ENCODE assay signal across 9 cellular contexts in the genomic region with DNA sequence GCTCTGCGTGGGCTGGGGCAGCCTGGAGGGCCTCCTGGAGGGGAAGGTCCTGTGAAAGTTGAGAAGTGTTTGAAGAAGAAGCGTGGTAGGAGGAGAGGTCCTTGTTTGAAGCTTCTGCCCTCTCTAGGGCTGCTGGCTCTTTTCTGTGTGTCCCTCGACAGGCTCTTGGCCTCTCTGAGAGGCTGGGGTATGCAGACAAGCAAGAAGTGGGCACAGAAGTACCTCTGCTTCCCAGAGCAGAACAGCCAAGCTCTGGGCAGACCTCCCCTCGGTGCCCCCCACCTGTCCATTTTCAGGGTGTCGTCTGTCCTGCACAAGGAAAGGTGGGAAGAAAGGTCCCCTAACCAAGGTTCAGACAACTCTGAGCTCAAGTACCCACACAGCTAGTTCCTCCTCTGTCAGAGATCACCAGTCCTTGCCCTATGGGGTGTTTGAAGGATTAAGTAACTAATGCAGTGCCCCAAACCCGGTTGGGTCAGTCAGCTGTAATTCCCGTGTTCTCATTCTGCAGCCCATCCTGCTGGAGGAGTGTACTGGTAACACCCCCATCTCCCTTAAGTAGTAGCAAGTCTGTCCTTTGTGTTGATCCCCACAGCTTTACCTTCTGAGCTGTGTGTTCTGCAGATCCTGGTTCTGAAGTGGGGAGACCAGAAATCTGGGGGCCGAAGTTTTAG. TPM values are rescaled to one million over a fixed set of nuclear protein-coding genes. Genes with fewer than 3 reads are reported as not detected.
A peak's percentile ranks its signal among the peaks of the same experiment; 100 is the strongest.
DNase-seq lines count a peak whose midpoint lies in the region; ATAC-seq and TF ChIP-seq lines count a peak whose summit lies in the region.
"Had no signal": no experiment of that assay in that cellular context is flagged by ENCODE, and none has a peak within 500 bp of the region (broad histone marks: within the 10 kb centered on the region; RNA-seq: fewer than 3 reads in every experiment).

No MANE protein-coding gene starts in this region.

- TF ChIP-seq POLR2A in heart left ventricle (IDR thresholded peaks at IDR 0.05), result no peak
- no peak for TF ChIP-seq POLR2A in right lobe of liver (IDR thresholded peaks at IDR 0.05)
- TF ChIP-seq POLR2A in upper lobe of left lung (IDR thresholded peaks at IDR 0.05), result no peak

- intact Hi-C loops in heart left ventricle (cut with DNase I) (no loop called here), left cardiac atrium (cut with DNase I) (loop anchor here in 1 of 2 donors (10.0 kb wide), 2 partner anchors 47 to 117 kb away; a partner anchor contains a TSS), right lobe of liver (cut with DNase I) (no loop called here)

- WGBS in heart left ventricle, 4 donors, result 50 to 66% (median 58%) methylated on average over 7 to 8 of the region's 8 CpGs
- 58% methylated on average over 2 of the region's 8 CpGs for WGBS in right lobe of liver (ENCODE audit: insufficient coverage, low coverage, low lambda C conversion rate, missing lambda C conversion rate)
- 26 to 35% methylated on average over 4 to 8 of the region's 8 CpGs for WGBS in upper lobe of left lung, 2 donors

- H3K36me3 ChIP-seq in heart left ventricle (peaks cover 0 to 15% (median 0%) of the 10 kb centered on the region in 9 donors), right lobe of liver (no peaks in the 10 kb centered on the region), upper lobe of left lung (no peaks in the 10 kb centered on the region)

- H3K27ac ChIP-seq in heart left ventricle (peak overlapping the region in 11 of 12 donors; percentile 77 to 97 (median 86)), right lobe of liver (peak overlapping the region; percentile 40 to 73 (median 71)), upper lobe of left lung (peak overlapping the region; percentile 88 to 99 (median 96))

- H3K27me3 Mint-ChIP-seq in WTC11 (ENCODE audit: low read depth), result no peaks in the 10 kb centered on the region; the same call in 1 of the 2 replicates

- peaks cover 48% of the 10 kb centered on the region for H3K4me1 Mint-ChIP-seq in WTC11

- H3K9me3 Mint-ChIP-seq in WTC11, result no peaks in the 10 kb centered on the region

- H3K27ac Mint-ChIP-seq in WTC11, result no peak overlapping the region

- TF ChIP-seq CTCF in heart left ventricle (IDR thresholded peaks at IDR 0.05) (peak in 1 of 12 donors; percentile 1), WTC11 (IDR thresholded peaks at IDR 0.05) (0 out of 2 replicates have a peak, but pooled peaks have one; percentile 17), right lobe of liver (IDR thresholded peaks at IDR 0.05) (no peak), upper lobe of left lung (IDR thresholded peaks at IDR 0.05) (peak in 1 of 6 experiments; percentile 5), GM20000 (IDR thresholded peaks at IDR 0.05; ENCODE audit: extremely low read depth, missing control alignments) (no peak)

- H3K9me3 ChIP-seq in heart left ventricle (no peaks in the 10 kb centered on the region), right lobe of liver (no peaks in the 10 kb centered on the region), upper lobe of left lung (no peaks in the 10 kb centered on the region)

- H3K4me3 Mint-ChIP-seq in WTC11, result 0 out of 2 replicates have a peak overlapping the region, but pooled peaks have one; percentile 24

- TF ChIP-seq EP300 in upper lobe of left lung (IDR thresholded peaks at IDR 0.05), result no peak

- ATAC-seq in heart left ventricle (no peak), left cardiac atrium (no peak), WTC11 (no peak), right lobe of liver (peak in 1 of 4 donors; percentile 1), upper lobe of left lung (ENCODE audit: low FRiP score in 2 of 2) (peak in 1 of 2 donors; percentile 18), HG03460 (IDR thresholded peaks at IDR 0.05; ENCODE audit: unreplicated experiment) (no peak), HG03521 (IDR thresholded peaks at IDR 0.05; ENCODE audit: unreplicated experiment) (no peak)

- peaks cover 50 to 100% (median 99%) of the 10 kb centered on the region in 12 donors for H3K4me1 ChIP-seq in heart left ventricle
- H3K4me1 ChIP-seq in right lobe of liver, result peaks cover 0 to 67% (median 41%) of the 10 kb centered on the region in 4 donors
- H3K4me1 ChIP-seq in upper lobe of left lung, result peaks cover 94 to 100% (median 97%) of the 10 kb centered on the region in 4 donors

- peak overlapping the region in 3 of 12 donors; percentile 9 to 72 (median 15) for H3K4me3 ChIP-seq in heart left ventricle
- peak overlapping the region in 1 of 3 donors; percentile 19 for H3K4me3 ChIP-seq in right lobe of liver
- H3K4me3 ChIP-seq in upper lobe of left lung, result peak overlapping the region in 1 of 4 donors; percentile 27

- H3K27me3 ChIP-seq in heart left ventricle (no peaks in the 10 kb centered on the region), right lobe of liver (no peaks in the 10 kb centered on the region), upper lobe of left lung (no peaks in the 10 kb centered on the region)

- DNase-seq in heart left ventricle (no peak), left cardiac atrium (no peak), WTC11 (ENCODE audit: low spot score) (no peak), right lobe of liver (no peak), upper lobe of left lung (peak in 1 of 2 donors; percentile 38), GM20000 (ENCODE audit: low spot score) (no peak)

- no peaks in the 10 kb centered on the region for H3K36me3 Mint-ChIP-seq in WTC11

- POLR2A ChIA-PET in WTC11 (lab: Charles Lee), result interaction anchor here (0.6 to 1.2 kb wide), 4 partner anchors 11 to 860 kb away, joined by 3 to 7 read pairs (median 4); a partner anchor contains a TSS

- CTCF ChIA-PET in WTC11 (lab: Charles Lee), result interaction anchor here (0.7 to 14.8 kb wide), 37 partner anchors 11 to 207 kb away, joined by 3 to 360 read pairs (median 7); a partner anchor contains a TSS

TF ChIP-seq in WTC11, 78 proteins besides CTCF, POLR2A, EP300 and RAD21 (continues in another document):
- TF ChIP-seq ZNF671 (CRISPR knock-in tag; IDR thresholded peaks at IDR 0.05), result no peak
- TF ChIP-seq MXD4 (CRISPR knock-in tag; IDR thresholded peaks at IDR 0.05; ENCODE audit: borderline replicate concordance), result no peak
- TF ChIP-seq, protein P1, sequence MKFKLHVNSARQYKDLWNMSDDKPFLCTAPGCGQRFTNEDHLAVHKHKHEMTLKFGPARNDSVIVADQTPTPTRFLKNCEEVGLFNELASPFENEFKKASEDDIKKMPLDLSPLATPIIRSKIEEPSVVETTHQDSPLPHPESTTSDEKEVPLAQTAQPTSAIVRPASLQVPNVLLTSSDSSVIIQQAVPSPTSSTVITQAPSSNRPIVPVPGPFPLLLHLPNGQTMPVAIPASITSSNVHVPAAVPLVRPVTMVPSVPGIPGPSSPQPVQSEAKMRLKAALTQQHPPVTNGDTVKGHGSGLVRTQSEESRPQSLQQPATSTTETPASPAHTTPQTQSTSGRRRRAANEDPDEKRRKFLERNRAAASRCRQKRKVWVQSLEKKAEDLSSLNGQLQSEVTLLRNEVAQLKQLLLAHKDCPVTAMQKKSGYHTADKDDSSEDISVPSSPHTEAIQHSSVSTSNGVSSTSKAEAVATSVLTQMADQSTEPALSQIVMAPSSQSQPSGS (CRISPR knock-in tag; IDR thresholded peaks at IDR 0.05; ENCODE audit: borderline replicate concordance, low read depth), result no peak
- TF ChIP-seq, protein P2, sequence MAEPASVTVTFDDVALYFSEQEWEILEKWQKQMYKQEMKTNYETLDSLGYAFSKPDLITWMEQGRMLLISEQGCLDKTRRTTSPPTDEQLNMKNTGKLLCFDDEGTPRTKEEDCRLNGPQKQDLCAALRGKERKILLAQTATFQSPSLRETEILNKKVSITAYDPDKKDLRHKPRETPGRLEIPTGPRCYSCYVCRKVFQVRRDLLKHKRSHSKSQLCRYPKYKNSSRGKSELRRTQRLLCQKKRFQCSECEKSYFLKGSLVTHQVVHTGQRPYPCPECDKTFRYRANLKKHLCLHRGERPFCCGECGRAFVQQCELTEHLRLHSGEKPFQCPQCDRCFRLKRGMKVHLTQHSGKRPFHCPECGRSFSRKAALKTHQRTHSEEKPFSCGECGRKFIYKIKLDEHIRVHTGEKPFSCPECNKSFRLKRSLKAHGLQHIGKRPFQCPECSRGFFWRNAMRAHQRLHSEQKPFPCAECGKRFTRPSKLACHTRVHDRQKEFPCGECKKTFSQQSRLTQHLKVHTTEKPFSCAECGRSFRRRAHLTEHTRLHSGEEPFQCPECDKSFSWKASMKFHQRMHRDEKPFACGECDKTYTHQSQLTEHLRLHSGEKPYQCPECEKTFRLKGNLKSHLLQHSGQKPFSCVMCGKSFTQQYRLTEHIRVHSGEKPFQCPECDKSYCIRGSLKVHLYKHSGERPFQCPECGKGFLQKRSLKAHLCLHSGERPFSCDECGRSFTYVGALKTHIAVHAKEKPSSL (CRISPR knock-in tag; conservative IDR thresholded peaks at IDR 0.05), result no peak
- TF ChIP-seq GRHL2 (CRISPR knock-in tag; IDR thresholded peaks at IDR 0.05; ENCODE audit: insufficient replicate concordance, severe bottlenecking), result no peak
- TF ChIP-seq JAZF1 (CRISPR knock-in tag; IDR thresholded peaks at IDR 0.05), result no peak
- no peak for TF ChIP-seq ESRRA (CRISPR knock-in tag; IDR thresholded peaks at IDR 0.05; ENCODE audit: borderline replicate concordance)

RNA-seq across cellular contexts. Expression of a gene that starts 6.3 kb away (rescaled TPM):
- total RNA-seq in heart left ventricle (10 to 100 TPM; 19.1 to 66.7 (median 28.4) TPM), left cardiac atrium (10 to 100 TPM; 49.7 to 59.2 TPM), WTC11 (2021) (55.1 to 55.9 TPM (median 55.3 TPM) in 3 replicates), right lobe of liver (10 to 100 TPM; 22.2 to 50.9 (median 32.7) TPM), upper lobe of left lung (100 to 1,000 TPM in 1 of 6 donors, 10 to 100 TPM in 5; 32.7 to 104 (median 64.8) TPM)
- 10 to 100 TPM; 23.9 to 24.7 TPM for polyA plus RNA-seq in heart left ventricle

RNA-seq across cellular contexts. Expression of a gene that starts 24.5 kb away (rescaled TPM):
- total RNA-seq in heart left ventricle (10 to 100 TPM in 2 of 9 donors, 1 to 10 TPM in 5, under 1 TPM in 2; 0.19 to 16.3 (median 7.8) TPM), left cardiac atrium (100 to 1,000 TPM in 1 of 2 donors, 10 to 100 TPM in 1; 72.9 to 110 TPM), WTC11 (2021) (not detected in 3 replicates), right lobe of liver (not detected), upper lobe of left lung (1 to 10 TPM in 1 of 6 donors, not detected in 5; 1.0 TPM)
- polyA plus RNA-seq in heart left ventricle, result 1 to 10 TPM in 1 of 2 donors, not detected in 1; 5.8 TPM
- total RNA-seq: lung microvascular endothelial cell had no signal

RNA-seq across cellular contexts. Expression of a gene that starts 38.2 kb away (rescaled TPM):
- total RNA-seq in heart left ventricle (1 to 10 TPM in 5 of 9 donors, under 1 TPM in 1, not detected in 3; 0.14 to 3.3 (median 2.0) TPM), left cardiac atrium (10 to 100 TPM; 11.0 to 24.5 TPM), WTC11 (2021) (0.09 to 0.21 TPM (median 0.09 TPM) in 3 replicates), right lobe of liver (not detected), upper lobe of left lung (not detected)
- 1 to 10 TPM in 1 of 2 donors, under 1 TPM in 1; 0.06 to 1.5 TPM for polyA plus RNA-seq in heart left ventricle
- total RNA-seq: lung microvascular endothelial cell had no signal

RNA-seq across cellular contexts. Expression of a gene that starts 39.5 kb away (rescaled TPM):
- total RNA-seq in heart left ventricle (not detected), left cardiac atrium (under 1 TPM in 1 of 2 donors, not detected in 1; 0.12 TPM), WTC11 (2021) (0.07 TPM in 1 of 3 replicates, not detected in the others), right lobe of liver (100 to 1,000 TPM in 2 of 6 experiments, 10 to 100 TPM in 2, 1 to 10 TPM in 1, under 1 TPM in 1; 0.81 to 235 (median 65.0) TPM), upper lobe of left lung (under 1 TPM in 2 of 6 donors, not detected in 4; 0.15 to 0.80 TPM)
- not detected for polyA plus RNA-seq in heart left ventricle
- total RNA-seq: lung microvascular endothelial cell had no signal

RNA-seq across cellular contexts. Expression of a gene that starts 54.8 kb away (rescaled TPM):
- total RNA-seq in heart left ventricle (10 to 100 TPM; 22.6 to 39.3 (median 29.5) TPM), left cardiac atrium (10 to 100 TPM; 35.3 to 41.4 TPM), WTC11 (2021) (34.4 to 38.9 TPM (median 37.4 TPM) in 3 replicates), right lobe of liver (10 to 100 TPM; 19.7 to 25.1 (median 22.1) TPM), upper lobe of left lung (100 to 1,000 TPM in 1 of 6 donors, 10 to 100 TPM in 5; 40.6 to 158 (median 65.0) TPM)
- 10 to 100 TPM; 28.0 to 29.3 TPM for polyA plus RNA-seq in heart left ventricle

Comparison
In these comparisons a context has a peak if more than half of its experiments do, and no peak if none do; other contexts are left out.
1. RNA of a gene that starts 24.5 kb away (total RNA-seq): 72.9 to 110 TPM in left cardiac atrium; 0.19 to 16.3 TPM in heart left ventricle, not detected in WTC11, not detected in right lobe of liver and 1.0 TPM in upper lobe of left lung; every median in the first group is over 4 times any median in the second.
2. Peak in every context shown above with its lines, with median percentiles within 50 percentile points of each other: H3K27ac ChIP-seq.